In genomic region chr19:40284501-40285352, GRCh38 we compare ENCODE assay signal across 1 cellular context.
TF ChIP-seq lines count a peak whose summit lies in the region.

Gene AKT2 (minus strand): TSS chr19:40285345. CDS start chr19:40265267, 20,078 bp downstream.

TF ChIP-seq in GM12878, 131 proteins besides CTCF, POLR2A, EP300 and RAD21 (continued from another document and continues in another):
- TF ChIP-seq ZBTB40 (IDR thresholded peaks at IDR 0.05; ENCODE audit: borderline replicate concordance) (no peak), TBL1XR1 (IDR thresholded peaks at IDR 0.05; ENCODE audit: low read depth, low read length) (no peak), PAX5 (IDR thresholded peaks at IDR 0.05; ENCODE audit: borderline replicate concordance, low read depth, low read length) (peak; percentile 95), TCF7 (IDR thresholded peaks at IDR 0.05; ENCODE audit: borderline replicate concordance) (no peak), RAD51 (IDR thresholded peaks at IDR 0.05) (no peak), BACH1 (IDR thresholded peaks at IDR 0.05; ENCODE audit: borderline replicate concordance) (peak; percentile 84), MEF2A (IDR thresholded peaks at IDR 0.05; ENCODE audit: insufficient read depth, low read depth, low read length) (no peak), POLR2AphosphoS5 (IDR thresholded peaks at IDR 0.05; ENCODE audit: low read length) (peak; percentile 98), PBX3 (IDR thresholded peaks at IDR 0.05; ENCODE audit: insufficient replicate concordance, low read depth, low read length) (peak; percentile 6), ZNF592 (IDR thresholded peaks at IDR 0.05) (no peak), RCOR1 (conservative IDR thresholded peaks at IDR 0.05; ENCODE audit: low read depth, low read length) (no peak), BCL3 (IDR thresholded peaks at IDR 0.05; ENCODE audit: borderline replicate concordance, insufficient read depth, low read depth, low read length, poor library complexity, severe bottlenecking) (no peak), ZNF384 (IDR thresholded peaks at IDR 0.05; ENCODE audit: borderline replicate concordance, low read depth, low read length) (no peak), IRF5 (IDR thresholded peaks at IDR 0.05; ENCODE audit: borderline replicate concordance) (no peak), SMAD1 (IDR thresholded peaks at IDR 0.05; ENCODE audit: low read depth, partially characterized antibody) (no peak), ZZZ3 (IDR thresholded peaks at IDR 0.05; ENCODE audit: control insufficient read depth, insufficient read length, low read depth) (no peak), NKRF (conservative IDR thresholded peaks at IDR 0.05) (no peak), MTA3 (IDR thresholded peaks at IDR 0.05; ENCODE audit: borderline replicate concordance, low read length) (no peak), CREM (IDR thresholded peaks at IDR 0.05; ENCODE audit: low read depth) (peak; percentile 74), JUND (IDR thresholded peaks at IDR 0.05; ENCODE audit: low read depth, low read length) (peak; percentile 95), LARP7 (IDR thresholded peaks at IDR 0.05) (peak; percentile 42; the same call in 1 of the 2 replicates), CUX1 (IDR thresholded peaks at IDR 0.05; ENCODE audit: insufficient replicate concordance, low read depth, low read length) (peak; percentile 64), IKZF1 (conservative IDR thresholded peaks at IDR 0.05) (no peak), NFIC (IDR thresholded peaks at IDR 0.05; ENCODE audit: low read depth, low read length) (no peak), SIN3A (IDR thresholded peaks at IDR 0.05; ENCODE audit: low read depth, low read length) (no peak; the same call in 1 of the 2 replicates), MLLT1 (IDR thresholded peaks at IDR 0.05) (no peak; the same call in 1 of the 2 replicates), RELA (IDR thresholded peaks at IDR 0.05; ENCODE audit: borderline replicate concordance, partially characterized antibody) (no peak), SUZ12 (IDR thresholded peaks at IDR 0.05; ENCODE audit: unreplicated experiment) (no peak), EED (IDR thresholded peaks at IDR 0.05; ENCODE audit: low read depth) (no peak), NRF1 (conservative IDR thresholded peaks at IDR 0.05; ENCODE audit: low read depth, low read length) (no peak), SRF (IDR thresholded peaks at IDR 0.05; ENCODE audit: low read depth in 2 of 2, low read length in 2 of 2) (no peak), RUNX3 (IDR thresholded peaks at IDR 0.05; ENCODE audit: low read length) (peak; percentile 37; the same call in 1 of the 2 replicates), USF1 (IDR thresholded peaks at IDR 0.05; ENCODE audit: borderline replicate concordance, extremely low read length, insufficient read depth, low read depth, low read length) (no peak), MYB (IDR thresholded peaks at IDR 0.05; ENCODE audit: borderline replicate concordance, low read depth, low read length) (no peak), EZH2 (IDR thresholded peaks at IDR 0.05; ENCODE audit: borderline replicate concordance, control insufficient read depth, low read depth, low read length) (no peak)
